Comparison of ENCODE assay signal across 20 cellular contexts in the genomic region with DNA sequence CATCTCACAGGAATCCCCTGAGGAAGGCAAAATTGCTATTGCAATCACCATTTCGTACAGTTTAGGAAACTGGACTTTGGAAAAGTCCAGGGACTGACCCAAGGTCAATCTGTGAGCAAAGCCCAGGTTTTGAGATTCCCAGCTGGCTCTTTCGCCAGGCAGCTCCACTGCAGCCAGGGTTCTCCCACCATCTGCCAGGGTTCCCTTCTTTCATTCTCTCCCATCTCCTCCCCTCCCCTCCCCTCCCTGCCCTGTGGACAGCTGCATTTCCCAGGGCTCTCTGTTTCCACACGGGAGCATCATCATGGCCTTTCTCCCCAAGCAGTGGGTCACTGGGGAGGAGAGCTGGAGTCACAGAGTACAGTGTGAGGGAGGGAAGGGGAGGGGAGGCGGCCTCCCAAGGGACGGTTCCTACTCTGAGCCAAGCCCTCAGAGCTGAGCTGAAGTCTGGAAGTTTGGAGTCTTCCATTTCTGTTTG. TPM values are rescaled to one million over a fixed set of nuclear protein-coding genes. Genes with fewer than 3 reads are reported as not detected.
DNase-seq lines count a peak whose midpoint lies in the region; ATAC-seq, FAIRE-seq and TF ChIP-seq lines count a peak whose summit lies in the region.
"Had no signal": no experiment of that assay in that cellular context is flagged by ENCODE, and none has a peak within 500 bp of the region (broad histone marks: within the 10 kb centered on the region; RNA-seq: fewer than 3 reads in every experiment).

No MANE protein-coding gene starts in this region.

- TF ChIP-seq CTCF in kidney (IDR thresholded peaks at IDR 0.05; ENCODE audit: borderline replicate concordance, extremely low read depth, insufficient read depth) = no peak

- peak; percentile 20 to 58 for DNase-seq in NCI-H524 (lab: John Stamatoyannopoulos, UW)
- peak; percentile 84 for DNase-seq in kidney
- no peak for DNase-seq in head of caudate nucleus
- DNase-seq in GDM1 (lab: John Stamatoyannopoulos, UW) = no peak
- DNase-seq: activated CD4-positive, alpha-beta T cell treated with anti-CD3 and anti-CD28 coated beads, Interleukin-2, amount 10 ng/mL, durations not matched to agents 7 days and 5 days; effector CD8-positive, alpha-beta T cell; H7; natural killer cell; NCI-H1930; NCI-H526 treated with DMSO at 0.1 percent for 48 hours; PC-9; stimulated activated CD4-positive, alpha-beta T cell treated with anti-CD3 and anti-CD28 coated beads, Interleukin-2, amount 100 ng/mL, for 48 hours had no signal

- no peaks in the 10 kb centered on the region for H3K36me3 ChIP-seq in BLaER1
- H3K36me3 ChIP-seq in kidney (ENCODE audit: control insufficient read depth in 1 of 2, insufficient read depth in 2 of 2, low read length in 2 of 2) = no peaks in the 10 kb centered on the region
- H3K36me3 ChIP-seq: breast epithelium had no signal

- FAIRE-seq in kidney (lab: Jason Lieb, UNC) = no peak
- FAIRE-seq: TTC549 had no signal

- ATAC-seq in HG03460 (IDR thresholded peaks at IDR 0.05; ENCODE audit: unreplicated experiment) = no peak
- ATAC-seq: natural killer cell, SK-N-SH treated with all-trans-retinoic acid at 6 μM for 48 hours had no signal

- no peaks in the 10 kb centered on the region for H3K27me3 ChIP-seq in BLaER1
- H3K27me3 ChIP-seq: breast epithelium had no signal

- H3K9me3 ChIP-seq in BLaER1 = no peaks in the 10 kb centered on the region
- no peaks in the 10 kb centered on the region for H3K9me3 ChIP-seq in kidney (ENCODE audit: control insufficient read depth in 1 of 2, low read length in 2 of 2)
- H3K9me3 ChIP-seq: breast epithelium had no signal

- H3K4me1 ChIP-seq in BLaER1 (peaks cover 77% of the 10 kb centered on the region), kidney (ENCODE audit: control insufficient read depth in 1 of 2, insufficient read depth in 1 of 2, low read depth in 1 of 2, low read length in 2 of 2) (peaks cover 4 to 6% of the 10 kb centered on the region in 2 donors)
- H3K4me1 ChIP-seq: breast epithelium had no signal

- H3K4me3 ChIP-seq in BLaER1 (no peak overlapping the region), kidney (ENCODE audit: low read length in 2 of 2) (no peak overlapping the region)
- H3K4me3 ChIP-seq: breast epithelium, lung, PC-9 had no signal

- H3K27ac ChIP-seq in BLaER1 (0 out of 2 replicates have a peak overlapping the region, but pooled peaks have one; percentile 29), kidney (ENCODE audit: low read depth in 2 of 2, low read length in 2 of 2) (no peak overlapping the region)
- H3K27ac ChIP-seq: breast epithelium, PC-9 had no signal

- H3K4me2 ChIP-seq in BLaER1 = peak overlapping the region; percentile 82
- H3K4me2 ChIP-seq: PC-9 had no signal

- no peak overlapping the region for H3K9ac ChIP-seq in BLaER1
- H3K9ac ChIP-seq in kidney (ENCODE audit: low read length in 2 of 2) = no peak overlapping the region

- H4K20me1 ChIP-seq in BLaER1 = no peaks in the 10 kb centered on the region

- intact Hi-C loops in kidney (cut with DNase I) (no loop called here), head of caudate nucleus (cut with DNase I) (no loop called here)

RNA-seq across cellular contexts. Expression of gene GSDMA, which starts 11.9 kb away (rescaled TPM):
- 0.47 TPM for total RNA-seq in kidney
- polyA plus RNA-seq in kidney (ENCODE audit: insufficient read depth, low read depth, low replicate concordance) = 0.80 TPM
- total RNA-seq: fibroblast of lung, H7, M059J had no signal
- polyA plus RNA-seq: fibroblast of lung had no signal

RNA-seq across cellular contexts. Expression of gene LRRC3C, which starts 23.4 kb away (rescaled TPM):
- total RNA-seq in kidney = not detected
- not detected for polyA plus RNA-seq in kidney (ENCODE audit: insufficient read depth, low read depth, low replicate concordance)
- total RNA-seq: activated CD4-positive, alpha-beta T cell treated with anti-CD3 and anti-CD28 coated beads, Interleukin-2, amount 10 ng/mL, durations not matched to agents 7 days and 5 days; fibroblast of lung; H7; lung; M059J; natural killer cell; PC-9 had no signal
- polyA plus RNA-seq: fibroblast of lung, lung had no signal

RNA-seq across cellular contexts. Expression of gene ORMDL3, which starts 23.5 kb away (rescaled TPM):
- 48.8 TPM for total RNA-seq in kidney
- 85.9 TPM for polyA plus RNA-seq in kidney (ENCODE audit: insufficient read depth, low read depth, low replicate concordance)

RNA-seq across cellular contexts. Expression of gene PSMD3, which starts 29.7 kb away (rescaled TPM):
- 66.4 TPM for total RNA-seq in kidney
- polyA plus RNA-seq in kidney (ENCODE audit: insufficient read depth, low read depth, low replicate concordance) = 63.6 TPM

RNA-seq across cellular contexts. Expression of gene GSDMB, which starts 32.5 kb away (rescaled TPM):
- 5.6 TPM for total RNA-seq in kidney
- 3.5 TPM for polyA plus RNA-seq in kidney (ENCODE audit: insufficient read depth, low read depth, low replicate concordance)

Comparison
In these comparisons a context has a peak if more than half of its experiments do, and no peak if none do; other contexts are left out.
1. DNase-seq: peak in NCI-H524 (2 of 2) and kidney (single experiment); none in head of caudate nucleus (0 of 42) and GDM1 (single experiment).